Comparison of ENCODE assay signal across 20 cellular contexts in genomic region chr2:144550916-144551315, GRCh38. TPM values are rescaled to one million over a fixed set of nuclear protein-coding genes. Genes with fewer than 3 reads are reported as not detected.
A peak's percentile ranks its signal among the peaks of the same experiment; 100 is the strongest.
DNase-seq lines count a peak whose midpoint lies in the region; ATAC-seq and TF ChIP-seq lines count a peak whose summit lies in the region.
"Had no signal": no experiment of that assay in that cellular context is flagged by ENCODE, and none has a peak within 500 bp of the region (broad histone marks: within the 10 kb centered on the region; RNA-seq: fewer than 3 reads in every experiment).

No MANE protein-coding gene starts in this region.

- POLR2A ChIA-PET in CD4-positive, alpha-beta T cell (lab: Charles Lee) = no interaction called here

- ATAC-seq in left lung = no peak
- no peak for ATAC-seq in CD4-positive, alpha-beta T cell (ENCODE audit: poor library complexity)
- no peak for ATAC-seq in Right ventricle myocardium superior (ENCODE audit: poor library complexity)
- ATAC-seq: HepG2 had no signal

- WGBS in adrenal gland, 4 donors = 92 to 97% (median 94%) methylated on average over 3 of the region's 3 CpGs

- no peak overlapping the region for H3K4me3 ChIP-seq in kidney epithelial cell (ENCODE audit: low read depth, low read length)
- H3K4me3 ChIP-seq in adrenal gland = no peak overlapping the region
- no peak overlapping the region for H3K4me3 ChIP-seq in left lung
- H3K4me3 ChIP-seq: Peyer's patch, SK-N-MC had no signal

- CTCF ChIA-PET in CD4-positive, alpha-beta T cell (lab: Charles Lee) = interaction anchor here (1.0 kb wide), 1 partner anchor 18 kb away, joined by 3 read pairs; no protein-coding TSS in a partner anchor

- no peak overlapping the region for H3K27ac Mint-ChIP-seq in CD4-positive, alpha-beta T cell
- H3K27ac Mint-ChIP-seq: B cell; CD4-positive, CD25-positive, alpha-beta regulatory T cell had no signal

- H3K4me1 ChIP-seq in adrenal gland (replicated peaks in 1 of 2) = no peaks in the 10 kb centered on the region
- H3K4me1 ChIP-seq in left lung = no peaks in the 10 kb centered on the region
- H3K4me1 ChIP-seq: Caco-2, Peyer's patch had no signal

- no peaks in the 10 kb centered on the region for H3K9me3 ChIP-seq in adrenal gland (replicated peaks in 1 of 3)
- H3K9me3 ChIP-seq in left lung = no peaks in the 10 kb centered on the region
- no peaks in the 10 kb centered on the region for H3K9me3 ChIP-seq in CD4-positive, alpha-beta T cell (ENCODE audit: control insufficient read depth, low read length)
- H3K9me3 ChIP-seq: Caco-2, Peyer's patch had no signal

- TF ChIP-seq CTCF in kidney epithelial cell (IDR thresholded peaks at IDR 0.05; ENCODE audit: insufficient read depth, low read length, poor library complexity, severe bottlenecking) (no peak), adrenal gland (IDR thresholded peaks at IDR 0.05) (no peak), left lung (IDR thresholded peaks at IDR 0.05) (no peak)
- TF ChIP-seq CTCF in CD4-positive, alpha-beta T cell (IDR thresholded peaks at IDR 0.05) = no peak

- peaks cover 6% of the 10 kb centered on the region for H3K27me3 Mint-ChIP-seq in CD4-positive, alpha-beta T cell

- no peaks in the 10 kb centered on the region for H3K36me3 ChIP-seq in kidney epithelial cell (ENCODE audit: control insufficient read depth, insufficient read depth, low read length)
- H3K36me3 ChIP-seq in adrenal gland (replicated peaks in 1 of 2) = no peaks in the 10 kb centered on the region
- no peaks in the 10 kb centered on the region for H3K36me3 ChIP-seq in left lung
- H3K36me3 ChIP-seq: Peyer's patch had no signal

- no peak overlapping the region for H3K4me3 Mint-ChIP-seq in CD4-positive, alpha-beta T cell
- H3K4me3 Mint-ChIP-seq: B cell; CD4-positive, CD25-positive, alpha-beta regulatory T cell had no signal

- no peak for TF ChIP-seq POLR2A in adrenal gland (IDR thresholded peaks at IDR 0.05)

- no peaks in the 10 kb centered on the region for H3K9me3 Mint-ChIP-seq in CD4-positive, alpha-beta T cell

- H3K36me3 Mint-ChIP-seq in CD4-positive, alpha-beta T cell (ENCODE audit: low read depth) = no peaks in the 10 kb centered on the region
- H3K36me3 Mint-ChIP-seq: CD4-positive, CD25-positive, alpha-beta regulatory T cell had no signal

- H3K4me1 Mint-ChIP-seq in CD4-positive, alpha-beta T cell (ENCODE audit: low read depth) = no peaks in the 10 kb centered on the region

- intact Hi-C loops in adrenal gland (cut with DNase I) (no loop called here), left lung (cut with DNase I) (no loop called here), Right ventricle myocardium superior (cut with DNase I) (no loop called here)
- intact Hi-C loops in CD4-positive, alpha-beta T cell (cut with DNase I, micrococcal nuclease) = no loop called here

- H3K27me3 ChIP-seq in kidney epithelial cell (ENCODE audit: control insufficient read depth, insufficient read depth, low read length) (no peaks in the 10 kb centered on the region), adrenal gland (no peaks in the 10 kb centered on the region), left lung (no peaks in the 10 kb centered on the region)
- no peaks in the 10 kb centered on the region for H3K27me3 ChIP-seq in CD4-positive, alpha-beta T cell (ENCODE audit: control insufficient read depth, insufficient read depth, low read length)
- H3K27me3 ChIP-seq: Peyer's patch had no signal

- DNase-seq in ELR (ENCODE audit: low read depth) = peak; percentile 55
- peak; percentile 1 for DNase-seq in RKO (ENCODE audit: low spot score)
- DNase-seq in kidney epithelial cell (ENCODE audit: low read depth) = peak; percentile 7
- DNase-seq in adrenal gland = no peak
- DNase-seq in left lung = no peak
- DNase-seq in CD4-positive, alpha-beta T cell = no peak
- DNase-seq in Right ventricle myocardium superior = no peak
- DNase-seq: Caco-2; CD4-positive, CD25-positive, alpha-beta regulatory T cell; KG1; NCI-H1417 treated with DMSO at 0.1 percent for 48 hours; NCI-H2029; NCI-H2171 treated with DMSO at 0.1 percent for 48 hours; NK-92 treated with Interleukin-12 subunit alpha and Interleukin-12 subunit beta, amount 100 ng/mL, for 24 hours; Peyer's patch; SHP77 had no signal

- no peak overlapping the region for H3K27ac ChIP-seq in adrenal gland
- H3K27ac ChIP-seq in left lung = no peak overlapping the region
- H3K27ac ChIP-seq in CD4-positive, alpha-beta T cell (ENCODE audit: low read depth, low read length) = no peak overlapping the region
- H3K27ac ChIP-seq: Peyer's patch, SK-N-MC had no signal

RNA-seq across cellular contexts. Expression of gene ZEB2, which starts 31.0 kb away (rescaled TPM):
- 14.7 and 15.7 TPM in 2 replicates for total RNA-seq in kidney epithelial cell
- 100 to 1,000 TPM in 7 of 8 donors, 10 to 100 TPM in 1; 91.0 to 226 (median 165) TPM for total RNA-seq in adrenal gland
- 10 to 100 TPM; 29.0 to 95.8 (median 54.3) TPM for polyA plus RNA-seq in adrenal gland
- total RNA-seq in left lung = 100 to 1,000 TPM; 141 to 272 TPM
- total RNA-seq in CD4-positive, alpha-beta T cell = 10 to 100 TPM; 12.3 to 13.4 TPM
- 81.0 TPM for total RNA-seq in Right ventricle myocardium superior
- total RNA-seq: Caco-2, H1, HepG2 had no signal

Comparison
In these comparisons a context has a peak if more than half of its experiments do, and no peak if none do; other contexts are left out.
1. DNase-seq: peak in ELR (single experiment), RKO (single experiment) and kidney epithelial cell (single experiment); none in adrenal gland (0 of 7), left lung (0 of 2), CD4-positive, alpha-beta T cell (0 of 10) and Right ventricle myocardium superior (single experiment).